Comparison of ENCODE assay signal across 2 cellular contexts in genomic region chr19:11848200-11848593, GRCh38.
TF ChIP-seq lines count a peak whose summit lies in the region.

No MANE protein-coding gene starts in this region.

TF ChIP-seq in SK-N-SH, 30 proteins besides CTCF, POLR2A, EP300 and RAD21 (continued from another document):
- TF ChIP-seq PBX3 (IDR thresholded peaks at IDR 0.05) (no peak), IRF3 (IDR thresholded peaks at IDR 0.05; ENCODE audit: low read depth, low read length) (no peak), USF2 (IDR thresholded peaks at IDR 0.05; ENCODE audit: borderline replicate concordance, low read depth, low read length) (no peak), NFIC (IDR thresholded peaks at IDR 0.05; ENCODE audit: borderline replicate concordance) (no peak), POLR2AphosphoS5 (IDR thresholded peaks at IDR 0.05; ENCODE audit: low read depth, low read length) (no peak), FOSL2 (IDR thresholded peaks at IDR 0.05; ENCODE audit: borderline replicate concordance, low read depth) (no peak), ELF1 (IDR thresholded peaks at IDR 0.05) (no peak), SMC3 (IDR thresholded peaks at IDR 0.05; ENCODE audit: low read depth, low read length) (no peak), SIN3A (IDR thresholded peaks at IDR 0.05; ENCODE audit: borderline replicate concordance, low read depth, low read length) (no peak), ZBTB33 (IDR thresholded peaks at IDR 0.05; ENCODE audit: borderline replicate concordance, low read depth) (no peak), RXRA (IDR thresholded peaks at IDR 0.05; ENCODE audit: borderline replicate concordance, low read depth) (no peak)
TF ChIP-seq in SK-N-SH: peak in this region for 0.

TF ChIP-seq in SK-N-SH treated with all-trans-retinoic acid at 6 μM for 48 hours, 23 proteins besides CTCF, POLR2A, EP300 and RAD21 (continued from another document):
- no peak for TF ChIP-seq CREB5 (CRISPR knock-in tag; IDR thresholded peaks at IDR 0.05; ENCODE audit: low read depth)
- TF ChIP-seq CSDC2 (CRISPR knock-in tag; IDR thresholded peaks at IDR 0.05), result no peak
- TF ChIP-seq PATZ1 (CRISPR knock-in tag; IDR thresholded peaks at IDR 0.05; ENCODE audit: borderline replicate concordance), result no peak
- TF ChIP-seq ESRRG (CRISPR knock-in tag; IDR thresholded peaks at IDR 0.05), result no peak
- no peak for TF ChIP-seq BACH2 (CRISPR knock-in tag; IDR thresholded peaks at IDR 0.05; ENCODE audit: borderline replicate concordance)
- TF ChIP-seq ZNF70 (CRISPR knock-in tag; IDR thresholded peaks at IDR 0.05), result no peak
- no peak for TF ChIP-seq ZNF8 (CRISPR knock-in tag; IDR thresholded peaks at IDR 0.05)
- TF ChIP-seq TOX (CRISPR knock-in tag; IDR thresholded peaks at IDR 0.05; ENCODE audit: borderline replicate concordance), result no peak
- TF ChIP-seq OSR1 (CRISPR knock-in tag; IDR thresholded peaks at IDR 0.05), result no peak
- no peak for TF ChIP-seq ZNF565 (CRISPR knock-in tag; conservative IDR thresholded peaks at IDR 0.05; ENCODE audit: low read depth)
- TF ChIP-seq TSHZ2 (CRISPR knock-in tag; IDR thresholded peaks at IDR 0.05), result no peak
- no peak for TF ChIP-seq CSRNP3 (CRISPR knock-in tag; IDR thresholded peaks at IDR 0.05)
- TF ChIP-seq TCF4 (CRISPR knock-in tag; IDR thresholded peaks at IDR 0.05; ENCODE audit: borderline replicate concordance), result no peak
TF ChIP-seq in SK-N-SH treated with all-trans-retinoic acid at 6 μM for 48 hours: peak in this region for 0.
